In genomic region chr1:109282952-109283747, GRCh38 we compare ENCODE assay signal across 8 cellular contexts. TPM values are rescaled to one million over a fixed set of nuclear protein-coding genes. Genes with fewer than 3 reads are reported as not detected.
A peak's percentile ranks its signal among the peaks of the same experiment; 100 is the strongest.
DNase-seq lines count a peak whose midpoint lies in the region; ATAC-seq and TF ChIP-seq lines count a peak whose summit lies in the region.

Gene PSRC1 (minus strand): TSS chr1:109283145.

- no peaks in the 10 kb centered on the region for H3K9me3 Mint-ChIP-seq in activated B cell treated with CpG ODN at 0.5 μM for 24 hours
- H3K9me3 Mint-ChIP-seq in central memory CD8-positive, alpha-beta T cell = no peaks in the 10 kb centered on the region

- ATAC-seq in HG03196 (IDR thresholded peaks at IDR 0.05; ENCODE audit: unreplicated experiment) (peak; percentile 94), activated B cell treated with CpG ODN at 0.5 μM for 24 hours (ENCODE audit: low read depth) (peak; percentile 98)
- ATAC-seq in central memory CD8-positive, alpha-beta T cell (replicated peaks; ENCODE audit: extremely low read depth, poor library complexity, severe bottlenecking) = peak; percentile 92

- H3K36me3 Mint-ChIP-seq in activated B cell treated with CpG ODN at 0.5 μM for 24 hours (ENCODE audit: low read depth) = peaks cover 2% of the 10 kb centered on the region
- H3K36me3 Mint-ChIP-seq in central memory CD8-positive, alpha-beta T cell (ENCODE audit: insufficient read depth) = peaks cover 6% of the 10 kb centered on the region

- H3K27ac Mint-ChIP-seq in activated B cell treated with CpG ODN at 0.5 μM for 24 hours = peak within 1 kb of the TSS; percentile 91
- peak within 1 kb of the TSS; percentile 80 for H3K27ac Mint-ChIP-seq in central memory CD8-positive, alpha-beta T cell (ENCODE audit: low read depth)

- DNase-seq in AG09319 (ENCODE audit: extremely low read depth, low read depth) = peak; percentile 92
- peak; percentile 97 for DNase-seq in NCI-H345 (lab: John Stamatoyannopoulos, UW)
- peak; percentile 88 for DNase-seq in activated B cell treated with CpG ODN at 0.5 μM for 24 hours
- peak; percentile 82 to 88 for DNase-seq in central memory CD8-positive, alpha-beta T cell (ENCODE audit: low spot score in 2 of 2)
- peak; percentile 95 for DNase-seq in iris pigment epithelial cell (ENCODE audit: low read depth)
- DNase-seq in stimulated activated CD4-positive, alpha-beta T cell treated with anti-CD3 and anti-CD28 coated beads, Interleukin-12 subunit alpha, Interleukin-12 subunit beta, amount 100 ng/mL, for 4 hours = peak; percentile 86

- intact Hi-C loops in activated B cell treated with CpG ODN at 0.5 μM for 24 hours (cut with micrococcal nuclease) = loop anchor here (1.0 to 5.0 kb wide), 7 partner anchors 20 to 199 kb away; partner anchors contain the start of genes ATXN7L2, CELSR2, MYBPHL and PSMA5

- peak; percentile 83 for TF ChIP-seq POLR2A in GM18951 (IDR thresholded peaks at IDR 0.05; ENCODE audit: extremely low read depth, insufficient read depth, insufficient read length)

- peaks cover 13% of the 10 kb centered on the region for H3K4me1 Mint-ChIP-seq in activated B cell treated with CpG ODN at 0.5 μM for 24 hours
- H3K4me1 Mint-ChIP-seq in central memory CD8-positive, alpha-beta T cell = peaks cover 18% of the 10 kb centered on the region

- TF ChIP-seq CTCF in AG09319 (IDR thresholded peaks at IDR 0.05; ENCODE audit: low read depth, low read length) = peak; percentile 37
- no peak for TF ChIP-seq CTCF in activated B cell treated with CpG ODN at 0.5 μM for 24 hours (IDR thresholded peaks at IDR 0.05)

- peaks cover 3% of the 10 kb centered on the region for H3K27me3 Mint-ChIP-seq in activated B cell treated with CpG ODN at 0.5 μM for 24 hours
- no peaks in the 10 kb centered on the region for H3K27me3 Mint-ChIP-seq in central memory CD8-positive, alpha-beta T cell

- peak within 1 kb of the TSS; percentile 96 for H3K4me3 Mint-ChIP-seq in activated B cell treated with CpG ODN at 0.5 μM for 24 hours
- peak within 1 kb of the TSS; percentile 91 for H3K4me3 Mint-ChIP-seq in central memory CD8-positive, alpha-beta T cell

- in situ Hi-C loops in GM18951 (cut with MboI; ENCODE audit: low sequenced_read_pairs, unreplicated experiment) = no loop called here

- POLR2A ChIA-PET in activated B cell treated with CpG ODN at 0.5 μM for 24 hours (lab: Charles Lee) = interaction anchor here (0.6 to 1.6 kb wide), 9 partner anchors 9 to 251 kb away, joined by 3 to 6 read pairs (median 4); partner anchors contain the start of genes ATXN7L2 and SARS1

- CTCF ChIA-PET in activated B cell treated with CpG ODN at 0.5 μM for 24 hours (lab: Charles Lee) = interaction anchor here (0.7 to 2.4 kb wide), 7 partner anchors 19 to 249 kb away, joined by 3 to 18 read pairs (median 4); partner anchors contain the start of genes MYBPHL and SORT1

RNA-seq across cellular contexts. Expression of gene PSRC1, which starts in this region (rescaled TPM):
- 0.69 TPM in 1 of 2 replicates, not detected in the other for total RNA-seq in activated B cell treated with CpG ODN at 0.5 μM for 24 hours

Comparison
In these comparisons a context has a peak if more than half of its experiments do, and no peak if none do; other contexts are left out.
1. Peak in every context shown above with its lines: DNase-seq and ATAC-seq.
2. Peak in DNase-seq and ATAC-seq in activated B cell treated with CpG ODN at 0.5 μM for 24 hours; RNA of the gene not detected or under 1 TPM.